ENCODE assay signal across 18 cellular contexts in the genomic region with DNA sequence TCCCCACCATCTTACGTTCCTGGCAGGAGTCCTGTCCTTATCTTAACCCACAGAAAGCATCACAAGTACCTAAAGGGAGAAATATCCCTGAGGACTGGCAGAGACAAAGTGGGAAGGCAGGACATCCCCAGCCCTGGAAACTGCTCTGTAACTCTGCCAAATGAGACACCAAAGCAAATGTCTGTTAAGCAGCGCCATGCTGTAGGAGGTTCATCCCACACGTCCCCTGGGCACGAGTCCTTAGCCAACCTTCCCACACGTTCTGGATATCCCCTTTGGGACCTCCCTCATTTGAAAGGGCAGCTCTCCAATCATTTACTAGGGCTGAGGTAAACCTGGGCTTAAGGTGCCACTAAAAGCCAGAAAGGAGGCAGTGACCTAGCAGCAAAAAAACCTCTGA.
DNase-seq lines count a peak whose midpoint lies in the region; ATAC-seq and TF ChIP-seq lines count a peak whose summit lies in the region.
"Had no signal": no experiment of that assay in that cellular context is flagged by ENCODE, and none has a peak within 500 bp of the region (broad histone marks: within the 10 kb centered on the region; RNA-seq: fewer than 3 reads in every experiment).

No MANE protein-coding gene starts in this region.

- H3K9me3 ChIP-seq in heart left ventricle (peaks cover 0 to 30% (median 14%) of the 10 kb centered on the region in 12 donors), neural progenitor cell (ENCODE audit: low read depth) (peaks cover 13% of the 10 kb centered on the region)

- no peaks in the 10 kb centered on the region for H3K4me1 Mint-ChIP-seq in neural progenitor cell

- H3K4me3 ChIP-seq in heart left ventricle (no peak overlapping the region), neural progenitor cell (no peak overlapping the region)
- H3K4me3 ChIP-seq: A549 had no signal

- no peaks in the 10 kb centered on the region for H3K27me3 Mint-ChIP-seq in neural progenitor cell (ENCODE audit: insufficient read depth, low read depth)
- H3K27me3 Mint-ChIP-seq: CD4-positive, alpha-beta T cell had no signal

- no peaks in the 10 kb centered on the region for H4K20me1 ChIP-seq in neural progenitor cell (ENCODE audit: low read depth)

- no peak for DNase-seq in left ventricle myocardium superior
- DNase-seq in heart left ventricle: no peak
- DNase-seq in kidney glomerular epithelial cell (lab: John Stamatoyannopoulos, UW): peak; percentile 58
- no peak for DNase-seq in neural progenitor cell (ENCODE audit: low spot score)
- no peak for DNase-seq in cerebellum (ENCODE audit: low spot score)
- DNase-seq in D341Med (ENCODE audit: low spot score): no peak
- DNase-seq: AML-193; Caco-2; CD4-positive, alpha-beta T cell; DMS153; DMS79; GF-D8; H9 had no signal

- H3K27me3 ChIP-seq in heart left ventricle: no peaks in the 10 kb centered on the region
- no peaks in the 10 kb centered on the region for H3K27me3 ChIP-seq in neural progenitor cell

- peaks cover 25% of the 10 kb centered on the region for H3K9me3 Mint-ChIP-seq in neural progenitor cell

- H3K27ac ChIP-seq in heart left ventricle (no peak overlapping the region), neural progenitor cell (no peak overlapping the region)
- H3K27ac ChIP-seq: 22Rv1, A549, C4-2B, HL-60 had no signal

- H3K36me3 Mint-ChIP-seq in neural progenitor cell: peaks cover 24% of the 10 kb centered on the region

- no peak for TF ChIP-seq CTCF in heart left ventricle (IDR thresholded peaks at IDR 0.05)
- no peak for TF ChIP-seq CTCF in neural progenitor cell (IDR thresholded peaks at IDR 0.05)

- H3K4me2 ChIP-seq in neural progenitor cell: no peak overlapping the region
- H3K4me2 ChIP-seq: A549 had no signal

- TF ChIP-seq POLR2A in heart left ventricle (IDR thresholded peaks at IDR 0.05): no peak

- WGBS in heart left ventricle, 4 donors: 62 to 76% (median 75%) methylated on average over 5 of the region's 5 CpGs

- H3K79me2 ChIP-seq in neural progenitor cell (ENCODE audit: low read depth): no peaks in the 10 kb centered on the region

- intact Hi-C loops in left ventricle myocardium superior (cut with micrococcal nuclease): no loop called here
- intact Hi-C loops in heart left ventricle (cut with DNase I): no loop called here

- H2AFZ ChIP-seq in neural progenitor cell (replicated peaks): no peak overlapping the region

- no peaks in the 10 kb centered on the region for H3F3A ChIP-seq in neural progenitor cell (ENCODE audit: low read depth)

- H3K36me3 ChIP-seq in heart left ventricle (peaks cover 0 to 15% (median 0%) of the 10 kb centered on the region in 9 donors), neural progenitor cell (no peaks in the 10 kb centered on the region)

- H3K4me1 ChIP-seq in heart left ventricle: peaks cover 0 to 9% (median 0%) of the 10 kb centered on the region in 12 donors
- no peaks in the 10 kb centered on the region for H3K4me1 ChIP-seq in neural progenitor cell
- H3K4me1 ChIP-seq: A549, Caco-2 had no signal

- no peak overlapping the region for H3K9ac ChIP-seq in neural progenitor cell

- H3K4me3 Mint-ChIP-seq in neural progenitor cell: no peak overlapping the region
- H3K4me3 Mint-ChIP-seq: CD4-positive, alpha-beta T cell; H9 had no signal

- ATAC-seq in left ventricle myocardium superior: peak; percentile 36
- no peak for ATAC-seq in heart left ventricle
- no peak for ATAC-seq in GM21515 (IDR thresholded peaks at IDR 0.05; ENCODE audit: unreplicated experiment)
- ATAC-seq: A549 had no signal

- H3K27ac Mint-ChIP-seq in neural progenitor cell: peak overlapping the region; percentile 11
- H3K27ac Mint-ChIP-seq: CD4-positive, alpha-beta T cell had no signal
